Comparison of ENCODE assay signal across 8 cellular contexts in the genomic region with DNA sequence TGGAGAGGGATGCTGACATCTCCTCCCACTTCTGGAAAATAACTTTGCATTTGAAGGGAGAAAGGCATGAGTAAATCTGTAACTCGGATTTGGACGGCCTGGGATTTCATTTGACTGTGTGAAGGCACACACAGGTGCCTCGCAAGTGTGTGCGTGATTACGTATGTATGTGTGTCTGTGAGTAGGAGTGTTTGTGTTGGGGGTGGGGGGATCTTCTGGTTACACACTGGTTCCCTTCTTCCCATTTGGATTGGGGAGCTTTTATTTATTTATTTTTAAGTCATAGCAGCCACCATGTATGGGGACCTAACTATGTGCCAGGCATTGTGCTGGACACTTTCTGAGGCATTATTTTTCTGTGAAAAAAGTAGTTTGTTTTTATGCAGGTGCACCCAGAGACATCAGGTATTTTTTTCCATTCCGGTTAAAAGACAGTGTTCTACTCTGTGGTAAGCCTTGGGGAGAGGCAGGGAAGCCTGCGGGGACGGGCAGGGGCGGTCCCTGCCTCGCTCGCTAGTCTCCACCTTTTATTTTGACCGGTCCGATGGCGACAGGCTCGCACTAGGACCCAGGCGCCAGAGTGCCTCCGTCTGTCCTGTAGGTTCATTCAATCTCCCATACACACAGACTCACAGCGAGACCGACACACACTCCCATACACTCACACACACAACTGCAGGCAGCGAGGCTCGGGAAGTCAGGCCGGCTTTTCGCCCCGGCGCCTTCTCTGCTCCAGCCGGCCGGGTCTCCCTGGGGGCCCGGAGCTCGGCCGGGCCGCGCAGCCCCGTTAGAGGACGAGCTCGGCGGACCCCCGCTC. TPM values are rescaled to one million over a fixed set of nuclear protein-coding genes. Genes with fewer than 3 reads are reported as not detected.
DNase-seq lines count a peak whose midpoint lies in the region; ATAC-seq and TF ChIP-seq lines count a peak whose summit lies in the region.

Gene MXI1, plus strand, starts transcription at position 618 of the 817 bp plus-strand sequence. CDS start 204 bp downstream, outside the sequence.

- CTCF ChIA-PET in activated naive CD4-positive, alpha-beta T cell treated with anti-CD3 and anti-CD28 coated beads, Interleukin-2, amount 10 ng/mL, durations not matched to agents 7 days and 5 days (lab: Charles Lee) = interaction anchor here (1.0 to 7.0 kb wide), 19 partner anchors 8 to 229 kb away, joined by 3 to 70 read pairs (median 5); no protein-coding TSS in a partner anchor

- H3K4me2 ChIP-seq in OCI-LY3 (ENCODE audit: low read length) = peak within 1 kb of the TSS; percentile 100

- H3K27me3 Mint-ChIP-seq in activated naive CD4-positive, alpha-beta T cell treated with anti-CD3 and anti-CD28 coated beads, Interleukin-2, amount 10 ng/mL, durations not matched to agents 7 days and 5 days = peaks cover 49% of the 10 kb centered on the region
- H3K27me3 Mint-ChIP-seq in naive thymus-derived CD8-positive, alpha-beta T cell = peaks cover 3 to 49% (median 21%) of the 10 kb centered on the region in 5 donors

- no peak for TF ChIP-seq EP300 in upper lobe of left lung (IDR thresholded peaks at IDR 0.05)

- ATAC-seq in GM19468 (IDR thresholded peaks at IDR 0.05; ENCODE audit: extremely low read depth, unreplicated experiment) (peak; percentile 40), HG03520 (IDR thresholded peaks at IDR 0.05; ENCODE audit: unreplicated experiment) (peak; percentile 42), upper lobe of left lung (ENCODE audit: low FRiP score in 2 of 2) (peak; percentile 38 to 61)
- no peak for ATAC-seq in naive thymus-derived CD8-positive, alpha-beta T cell

- no peak for TF ChIP-seq CTCF in OCI-LY3 (IDR thresholded peaks at IDR 0.05; ENCODE audit: low read depth, low read length)
- no peak for TF ChIP-seq CTCF in foreskin fibroblast (IDR thresholded peaks at IDR 0.05; ENCODE audit: low read depth, low read length)
- peak in 1 of 6 experiments; percentile 11 for TF ChIP-seq CTCF in upper lobe of left lung (IDR thresholded peaks at IDR 0.05)

- POLR2A ChIA-PET in naive thymus-derived CD8-positive, alpha-beta T cell (lab: Charles Lee) = interaction anchor here (0.6 to 7.9 kb wide), 9 partner anchors 16 to 131 kb away, joined by 3 to 153 read pairs (median 5); partner anchors contain the start of gene SMNDC1

- H2AFZ ChIP-seq in OCI-LY3 (ENCODE audit: low read depth, low read length) = 0 out of 2 replicates have a peak within 1 kb of the TSS, but pooled peaks have one; percentile 44

- H3K9me3 ChIP-seq in OCI-LY3 (ENCODE audit: insufficient read depth, low read length) (no peaks in the 10 kb centered on the region), upper lobe of left lung (no peaks in the 10 kb centered on the region)

- H4K20me1 ChIP-seq in OCI-LY3 (ENCODE audit: insufficient read depth, low read length) = peaks cover 5% of the 10 kb centered on the region; the same call in 1 of the 2 replicates

- peaks cover 18% of the 10 kb centered on the region for H3K27me3 ChIP-seq in OCI-LY3 (ENCODE audit: low read depth, low read length)
- no peaks in the 10 kb centered on the region for H3K27me3 ChIP-seq in upper lobe of left lung

- H3K4me1 Mint-ChIP-seq in activated naive CD4-positive, alpha-beta T cell treated with anti-CD3 and anti-CD28 coated beads, Interleukin-2, amount 10 ng/mL, durations not matched to agents 7 days and 5 days = peaks cover 33% of the 10 kb centered on the region
- H3K4me1 Mint-ChIP-seq in naive thymus-derived CD8-positive, alpha-beta T cell = peaks cover 24 to 48% (median 33%) of the 10 kb centered on the region in 4 donors

- H3K9me3 Mint-ChIP-seq in activated naive CD4-positive, alpha-beta T cell treated with anti-CD3 and anti-CD28 coated beads, Interleukin-2, amount 10 ng/mL, durations not matched to agents 7 days and 5 days = no peaks in the 10 kb centered on the region
- peaks cover 0 to 2% (median 0%) of the 10 kb centered on the region in 9 donors for H3K9me3 Mint-ChIP-seq in naive thymus-derived CD8-positive, alpha-beta T cell

- peaks cover 4% of the 10 kb centered on the region for H3K36me3 Mint-ChIP-seq in activated naive CD4-positive, alpha-beta T cell treated with anti-CD3 and anti-CD28 coated beads, Interleukin-2, amount 10 ng/mL, durations not matched to agents 7 days and 5 days
- no peaks in the 10 kb centered on the region for H3K36me3 Mint-ChIP-seq in naive thymus-derived CD8-positive, alpha-beta T cell

- H3K36me3 ChIP-seq in OCI-LY3 (replicated peaks; ENCODE audit: low read depth, low read length) = no peaks in the 10 kb centered on the region
- H3K36me3 ChIP-seq in upper lobe of left lung = no peaks in the 10 kb centered on the region

- 7 to 8% methylated on average over 15 to 37 of the region's 37 CpGs for WGBS in upper lobe of left lung, 2 donors

- peak in 2 of 4 donors; percentile 53 to 58 for TF ChIP-seq POLR2A in upper lobe of left lung (IDR thresholded peaks at IDR 0.05)

- H3K4me3 Mint-ChIP-seq in activated naive CD4-positive, alpha-beta T cell treated with anti-CD3 and anti-CD28 coated beads, Interleukin-2, amount 10 ng/mL, durations not matched to agents 7 days and 5 days = peak within 1 kb of the TSS; percentile 84
- peak within 1 kb of the TSS; percentile 90 to 99 (median 97) for H3K4me3 Mint-ChIP-seq in naive thymus-derived CD8-positive, alpha-beta T cell

- H3K27ac Mint-ChIP-seq in activated naive CD4-positive, alpha-beta T cell treated with anti-CD3 and anti-CD28 coated beads, Interleukin-2, amount 10 ng/mL, durations not matched to agents 7 days and 5 days = peak within 1 kb of the TSS; percentile 97
- H3K27ac Mint-ChIP-seq in naive thymus-derived CD8-positive, alpha-beta T cell = peak within 1 kb of the TSS; percentile 63 to 96 (median 86)

- DNase-seq in DMS53 (lab: John Stamatoyannopoulos, UW) = peak; percentile 96
- DNase-seq in activated naive CD4-positive, alpha-beta T cell treated with anti-CD3 and anti-CD28 coated beads, Interleukin-2, amount 10 ng/mL, durations not matched to agents 7 days and 5 days = peak; percentile 60
- DNase-seq in foreskin fibroblast = peak; percentile 82 to 91
- peak in 3 of 10 donors; percentile 15 to 35 (median 30) for DNase-seq in naive thymus-derived CD8-positive, alpha-beta T cell
- DNase-seq in upper lobe of left lung = peak; percentile 87 to 90

- H3K27ac ChIP-seq in OCI-LY3 (ENCODE audit: low read length) = peak within 1 kb of the TSS; percentile 28; the same call in 1 of the 2 replicates
- peak within 1 kb of the TSS; percentile 73 to 97 (median 90) for H3K27ac ChIP-seq in upper lobe of left lung

- H3K4me3 ChIP-seq in OCI-LY3 (ENCODE audit: low read length) (peak within 1 kb of the TSS; percentile 100), foreskin fibroblast (ENCODE audit: low read depth in 1 of 2, low read length in 2 of 2) (peak within 1 kb of the TSS; percentile 66 to 75), upper lobe of left lung (peak within 1 kb of the TSS; percentile 65 to 82 (median 71))

- H3K4me1 ChIP-seq in OCI-LY3 (ENCODE audit: low read length) (peaks cover 21% of the 10 kb centered on the region), upper lobe of left lung (peaks cover 7 to 42% (median 14%) of the 10 kb centered on the region in 4 donors)

- peak within 1 kb of the TSS; percentile 66 for H3K9ac ChIP-seq in OCI-LY3 (ENCODE audit: low read length)

- no peaks in the 10 kb centered on the region for H3K79me2 ChIP-seq in OCI-LY3 (ENCODE audit: low read length)

RNA-seq across cellular contexts. Expression of gene MXI1, which starts in this region (rescaled TPM):
- total RNA-seq in naive thymus-derived CD8-positive, alpha-beta T cell = 10 to 100 TPM; 36.9 to 37.7 TPM
- 10 to 100 TPM; 18.1 to 20.9 (median 20.1) TPM for polyA plus RNA-seq in naive thymus-derived CD8-positive, alpha-beta T cell
- total RNA-seq in upper lobe of left lung = 10 to 100 TPM; 27.7 to 90.1 (median 45.2) TPM

Comparison
In these comparisons a context has a peak if more than half of its experiments do, and no peak if none do; other contexts are left out.
1. ATAC-seq: peak in GM19468 (single experiment), HG03520 (single experiment) and upper lobe of left lung (2 of 2); none in naive thymus-derived CD8-positive, alpha-beta T cell (0 of 2).
2. Peak in every context shown above with its lines, with median percentiles within 50 percentile points of each other: H3K4me3 ChIP-seq.